Comparison of ENCODE assay signal across 8 cellular contexts in genomic region chr16:74695450-74696422, GRCh38. TPM values are rescaled to one million over a fixed set of nuclear protein-coding genes. Genes with fewer than 3 reads are reported as not detected.
A peak's percentile ranks its signal among the peaks of the same experiment; 100 is the strongest.
DNase-seq lines count a peak whose midpoint lies in the region; ATAC-seq and TF ChIP-seq lines count a peak whose summit lies in the region.

No MANE protein-coding gene starts in this region.

- H3K36me3 Mint-ChIP-seq in activated T-helper 17 cell treated with anti-CD3 and anti-CD28 coated beads, Interleukin-2, amount 50 U/mL, for 72 hours (ENCODE audit: low read depth), result peaks cover 75% of the 10 kb centered on the region
- no peaks in the 10 kb centered on the region for H3K36me3 Mint-ChIP-seq in nephron (ENCODE audit: low read depth)

- H3K27ac Mint-ChIP-seq in activated T-helper 17 cell treated with anti-CD3 and anti-CD28 coated beads, Interleukin-2, amount 50 U/mL, for 72 hours, result peak overlapping the region; percentile 16
- peak overlapping the region in 1 of 3 experiments; percentile 83 for H3K27ac Mint-ChIP-seq in nephron

- H3K9me3 Mint-ChIP-seq in activated T-helper 17 cell treated with anti-CD3 and anti-CD28 coated beads, Interleukin-2, amount 50 U/mL, for 72 hours, result no peaks in the 10 kb centered on the region
- no peaks in the 10 kb centered on the region for H3K9me3 Mint-ChIP-seq in nephron

- ATAC-seq in GM21825 (IDR thresholded peaks at IDR 0.05; ENCODE audit: unreplicated experiment), result peak; percentile 85
- peak; percentile 87 for ATAC-seq in activated T-helper 17 cell treated with anti-CD3 and anti-CD28 coated beads, Interleukin-2, amount 50 U/mL, for 72 hours (replicated peaks)

- DNase-seq in EL (peak; percentile 89), KBM-7 (peak; percentile 60), RKO (ENCODE audit: low spot score) (peak; percentile 87), fibroblast of villous mesenchyme (ENCODE audit: low read depth) (peak; percentile 95), superior temporal gyrus (ENCODE audit: extremely low spot score) (peak; percentile 97)

- in situ Hi-C loops in KBM-7 (cut with MboI; ENCODE audit: low pct_unique_long_range_greater_than_20kb, low sequenced_read_pairs), result no loop called here

- H3K4me3 Mint-ChIP-seq in activated T-helper 17 cell treated with anti-CD3 and anti-CD28 coated beads, Interleukin-2, amount 50 U/mL, for 72 hours, result peak overlapping the region; percentile 75
- peak overlapping the region; percentile 89 to 95 (median 92) for H3K4me3 Mint-ChIP-seq in nephron

- H3K4me1 Mint-ChIP-seq in activated T-helper 17 cell treated with anti-CD3 and anti-CD28 coated beads, Interleukin-2, amount 50 U/mL, for 72 hours, result peaks cover 21% of the 10 kb centered on the region
- H3K4me1 Mint-ChIP-seq in nephron, result peaks cover 6% of the 10 kb centered on the region

- TF ChIP-seq CTCF in fibroblast of villous mesenchyme (IDR thresholded peaks at IDR 0.05; ENCODE audit: insufficient read depth, low read depth, low read length), result no peak
- no peak for TF ChIP-seq CTCF in nephron (IDR thresholded peaks at IDR 0.05; ENCODE audit: unreplicated experiment in 3 of 3)

- H3K27me3 Mint-ChIP-seq in activated T-helper 17 cell treated with anti-CD3 and anti-CD28 coated beads, Interleukin-2, amount 50 U/mL, for 72 hours, result no peaks in the 10 kb centered on the region
- peaks cover 7% of the 10 kb centered on the region for H3K27me3 Mint-ChIP-seq in nephron (ENCODE audit: low read depth)

- H3K4me3 ChIP-seq in fibroblast of villous mesenchyme (ENCODE audit: low read depth, low read length), result peak overlapping the region; percentile 55

RNA-seq across cellular contexts. Expression of gene MLKL, which starts 4.9 kb away (rescaled TPM):
- total RNA-seq in activated T-helper 17 cell treated with anti-CD3 and anti-CD28 coated beads, Interleukin-2, amount 50 U/mL, for 72 hours, result 10 to 100 TPM; 25.6 to 35.6 TPM
- total RNA-seq in fibroblast of villous mesenchyme, result 8.7 and 14.2 TPM in 2 replicates

RNA-seq across cellular contexts. Expression of gene RFWD3, which starts 29.1 kb away (rescaled TPM):
- total RNA-seq in activated T-helper 17 cell treated with anti-CD3 and anti-CD28 coated beads, Interleukin-2, amount 50 U/mL, for 72 hours, result 100 to 1,000 TPM in 1 of 2 donors, 10 to 100 TPM in 1; 71.5 to 109 TPM
- 20.3 and 30.7 TPM in 2 replicates for total RNA-seq in fibroblast of villous mesenchyme

Comparison
In these comparisons a context has a peak if more than half of its experiments do, and no peak if none do; other contexts are left out.
1. Peak in every context shown above with its lines: DNase-seq, ATAC-seq and H3K4me3 ChIP-seq.